In the genomic region with DNA sequence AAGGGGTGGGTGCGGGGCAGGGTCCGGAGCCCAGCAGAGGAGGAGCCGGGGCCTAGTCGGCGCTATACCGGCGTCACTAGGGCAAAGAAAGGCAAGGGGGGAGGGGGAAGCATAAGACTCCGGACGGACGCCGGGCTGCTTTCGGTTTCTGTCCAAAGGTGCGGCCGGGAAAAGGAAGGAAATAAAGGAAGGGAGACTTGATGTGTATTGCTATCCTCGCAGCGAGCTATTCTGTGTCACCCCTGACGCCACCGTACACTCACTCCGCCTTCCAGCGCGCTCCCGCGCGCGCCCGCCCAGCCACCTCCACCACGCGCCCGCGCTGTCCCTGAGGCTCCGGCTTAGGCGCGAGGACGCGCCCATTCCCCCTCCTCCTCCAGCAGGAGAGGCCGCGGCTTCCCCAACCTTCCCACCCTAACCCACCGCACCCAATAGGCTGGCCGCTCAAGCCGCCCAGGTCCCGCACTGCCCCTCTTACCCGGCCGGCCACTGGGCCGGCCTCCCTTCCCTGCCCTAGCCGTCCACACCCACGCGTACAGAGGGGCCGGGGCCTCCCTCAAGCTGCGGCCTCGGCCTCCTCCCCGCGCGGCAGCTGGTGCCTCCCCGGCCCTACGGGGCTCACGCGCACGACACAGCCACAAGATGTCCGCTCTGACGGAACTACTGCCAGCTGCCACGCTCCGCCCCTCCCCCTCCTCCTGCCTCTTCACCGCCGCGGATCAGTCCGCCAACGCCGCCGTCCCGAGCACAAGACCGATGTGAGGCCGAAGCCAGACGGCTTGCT, we compare ENCODE assay signal across 8 cellular contexts. TPM values are rescaled to one million over a fixed set of nuclear protein-coding genes. Genes with fewer than 3 reads are reported as not detected.
DNase-seq lines count a peak whose midpoint lies in the region; ATAC-seq, FAIRE-seq and TF ChIP-seq lines count a peak whose summit lies in the region.

UBE2D3 (minus strand) TSS at position 662 of the 784 bp plus-strand sequence. CDS start 1,043 bp downstream, outside the sequence.

- H3K4me3 ChIP-seq in right atrium auricular region: peak within 1 kb of the TSS; percentile 93 to 97
- peak within 1 kb of the TSS; percentile 79 to 88 for H3K4me3 ChIP-seq in vagina

- peak in 1 of 2 donors; percentile 41 for TF ChIP-seq CTCF in right atrium auricular region (IDR thresholded peaks at IDR 0.05)
- TF ChIP-seq CTCF in vagina (IDR thresholded peaks at IDR 0.05): no peak

- H3K27me3 ChIP-seq in right atrium auricular region (no peaks in the 10 kb centered on the region), vagina (no peaks in the 10 kb centered on the region)

- intact Hi-C loops in T-helper 1 cell treated with Interleukin-12 subunit alpha and Interleukin-12 subunit beta and Interleukin-4 antibody, amounts not matched to agents 30 ng/mL and 1 ng/mL, for 36 hours (cut with micrococcal nuclease): loop anchor here (2.0 to 5.0 kb wide), 4 partner anchors 14 to 1806 kb away; no protein-coding TSS in a partner anchor
- intact Hi-C loops in vagina (cut with DNase I): loop anchor here (2.0 to 10.0 kb wide), 3 partner anchors 42 to 250 kb away; partner anchors contain the start of genes CISD2, MANBA and SLC9B2

- H3K9me3 ChIP-seq in right atrium auricular region (no peaks in the 10 kb centered on the region), vagina (no peaks in the 10 kb centered on the region)

- peak; percentile 23 for ATAC-seq in HG02870 (IDR thresholded peaks at IDR 0.05; ENCODE audit: unreplicated experiment)

- H3K27ac ChIP-seq in angular gyrus (ENCODE audit: low read depth, low read length) (peak within 1 kb of the TSS; percentile 99), right atrium auricular region (peak within 1 kb of the TSS; percentile 100), vagina (peak within 1 kb of the TSS; percentile 100)

- DNase-seq in GM12892 (ENCODE audit: insufficient read length) (peak; percentile 30), NCI-H1694 (lab: John Stamatoyannopoulos, UW) (peak; percentile 84), right atrium auricular region (ENCODE audit: low spot score) (peak; percentile 96), putamen (ENCODE audit: low spot score) (peak; percentile 93), vagina (ENCODE audit: extremely low spot score in 2 of 2) (peak in 1 of 2 donors; percentile 94)

- peaks cover 9% of the 10 kb centered on the region for H3K36me3 ChIP-seq in right atrium auricular region
- no peaks in the 10 kb centered on the region for H3K36me3 ChIP-seq in vagina

- TF ChIP-seq POLR2A in GM12892 (IDR thresholded peaks at IDR 0.05; ENCODE audit: low read depth, low read length) (peak; percentile 81; the same call in 1 of the 2 replicates), vagina (IDR thresholded peaks at IDR 0.05) (peak in 1 of 2 donors; percentile 84)

- H3K4me1 ChIP-seq in right atrium auricular region (peaks cover 0 to 37% of the 10 kb centered on the region in 2 donors), vagina (peaks cover 44% of the 10 kb centered on the region)

- FAIRE-seq in GM12892 (lab: Jason Lieb, UNC): no peak

RNA-seq across cellular contexts. Expression of gene UBE2D3, which starts in this region (rescaled TPM):
- 256 TPM for polyA plus RNA-seq in GM12892 (2012; ENCODE audit: missing spikeins)
- total RNA-seq in T-helper 1 cell treated with Interleukin-12 subunit alpha and Interleukin-12 subunit beta and Interleukin-4 antibody, amounts not matched to agents 30 ng/mL and 1 ng/mL, for 36 hours: 427 and 451 TPM in 2 replicates
- total RNA-seq in right atrium auricular region: 100 to 1,000 TPM; 288 to 322 TPM
- total RNA-seq in vagina: 347 TPM
